In the genomic region with DNA sequence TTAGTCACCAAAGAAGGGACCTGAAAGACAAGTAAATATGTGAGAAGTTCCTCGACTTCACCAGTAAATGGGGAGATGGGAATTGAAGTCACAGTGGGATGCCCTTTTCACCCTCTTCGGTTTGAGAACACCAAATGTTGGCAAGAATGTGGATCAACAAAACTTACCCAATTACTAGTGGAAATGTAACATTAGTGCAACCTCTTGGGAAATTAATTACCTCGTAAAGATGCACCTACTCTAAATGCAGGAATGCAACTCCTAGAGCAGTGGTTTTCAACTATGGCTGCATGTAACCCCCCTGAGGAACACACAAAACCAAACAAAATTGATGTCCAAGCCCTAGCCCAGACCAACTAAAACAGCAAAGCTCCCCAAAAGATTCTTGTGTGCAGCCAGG, we compare ENCODE assay signal across 10 cellular contexts.
"Had no signal": no experiment of that assay in that cellular context is flagged by ENCODE, and none has a peak within 500 bp of the region (broad histone marks: within the 10 kb centered on the region; RNA-seq: fewer than 3 reads in every experiment).

No MANE protein-coding gene starts in this region.

- H3K4me1 Mint-ChIP-seq: IgD-negative memory B cell had no signal

- H3K9ac ChIP-seq: KMS-11 had no signal

- H3K4me2 ChIP-seq: GM23338, KMS-11 had no signal

- H3K4me3 Mint-ChIP-seq: GM23338, H9, HFFc6, IgD-negative memory B cell had no signal

- H3K27ac ChIP-seq: HL-60, KMS-11 had no signal

- DNase-seq: H9, HCEC 1CT, Karpas-422, KBM-7 had no signal

- H3K4me3 ChIP-seq: GM23338 had no signal

- H2AFZ ChIP-seq: GM23338 had no signal

- ATAC-seq: GM23338, HepG2 had no signal

- H3K9me3 Mint-ChIP-seq: GM23338, H9, HFFc6, IgD-negative memory B cell had no signal

- H3K27me3 Mint-ChIP-seq: IgD-negative memory B cell had no signal

- H3K27ac Mint-ChIP-seq: GM23338, H9, HFFc6, IgD-negative memory B cell had no signal
